In the genomic region with DNA sequence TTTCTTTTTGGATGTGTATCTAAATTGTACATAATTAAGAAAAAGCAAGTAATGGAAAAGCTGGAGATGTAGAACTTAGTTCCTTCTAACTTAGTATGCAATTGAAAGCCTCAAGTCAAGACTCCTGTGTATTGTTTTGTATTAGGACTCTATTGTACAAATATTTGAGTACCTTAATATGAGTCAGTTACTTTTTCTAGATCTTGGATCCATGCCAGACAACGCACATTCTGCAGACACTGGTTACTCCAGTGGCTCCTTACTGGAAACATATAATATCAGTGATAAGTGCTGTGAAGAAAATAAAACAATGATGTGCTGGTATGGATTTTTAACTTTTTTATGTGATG, we compare ENCODE assay signal across 8 cellular contexts. TPM values are rescaled to one million over a fixed set of nuclear protein-coding genes. Genes with fewer than 3 reads are reported as not detected.
DNase-seq lines count a peak whose midpoint lies in the region; ATAC-seq, FAIRE-seq and TF ChIP-seq lines count a peak whose summit lies in the region.

No MANE protein-coding gene starts in this region.

- ATAC-seq in memory B cell (ENCODE audit: low read depth): no peak

- peaks cover 23% of the 10 kb centered on the region for H3K4me1 Mint-ChIP-seq in memory B cell

- peak overlapping the region; percentile 100 for H3K27ac Mint-ChIP-seq in memory B cell

- FAIRE-seq in GM12892 (lab: Jason Lieb, UNC): peak; percentile 64
- FAIRE-seq in bronchial epithelial cell (lab: Jason Lieb, UNC): no peak

- H3K4me3 ChIP-seq in AG04449 (ENCODE audit: low read depth, low read length) (peak overlapping the region; percentile 87), bronchial epithelial cell (ENCODE audit: low read depth, low read length) (peak overlapping the region; percentile 88), uterus (peak overlapping the region; percentile 85 to 86)

- H3K4me3 Mint-ChIP-seq in memory B cell: peak overlapping the region; percentile 98

- CTCF ChIA-PET in AG04449 (lab: Yijun Ruan, JAX): interaction anchor here (1.4 to 3.3 kb wide), 2 partner anchors 61 to 160 kb away, joined by 3 to 27 read pairs; no protein-coding TSS in a partner anchor

- no peaks in the 10 kb centered on the region for H3K9me3 Mint-ChIP-seq in memory B cell

- no peaks in the 10 kb centered on the region for H3K27me3 Mint-ChIP-seq in memory B cell

- H3K27me3 ChIP-seq in bronchial epithelial cell (ENCODE audit: control insufficient read depth, insufficient read depth, low read length): no peaks in the 10 kb centered on the region
- H3K27me3 ChIP-seq in uterus: no peaks in the 10 kb centered on the region

- H3K36me3 Mint-ChIP-seq in memory B cell: peaks cover 10% of the 10 kb centered on the region

- POLR2A ChIA-PET in AG04449 (lab: Yijun Ruan, JAX): interaction anchor here (0.8 to 2.4 kb wide), 2 partner anchors 97 to 125 kb away, joined by 3 to 30 read pairs; no protein-coding TSS in a partner anchor

- H3K27ac ChIP-seq in uterus: peak overlapping the region; percentile 99 to 100

- intact Hi-C loops in uterus (cut with DNase I; ENCODE audit: low total_unique reads): no loop called here

- no peaks in the 10 kb centered on the region for H3K4me1 ChIP-seq in uterus

- TF ChIP-seq POLR2A in GM12892 (IDR thresholded peaks at IDR 0.05; ENCODE audit: low read depth, low read length) (no peak), uterus (IDR thresholded peaks at IDR 0.05) (no peak)

- no peaks in the 10 kb centered on the region for H3K36me3 ChIP-seq in bronchial epithelial cell (ENCODE audit: control insufficient read depth, insufficient read depth, low read length)
- no peaks in the 10 kb centered on the region for H3K36me3 ChIP-seq in uterus

- DNase-seq in AG04449 (ENCODE audit: low read depth, low spot score) (no peak), GM12892 (ENCODE audit: insufficient read length) (no peak), OCI-M1 (lab: John Stamatoyannopoulos, UW) (peak; percentile 78), bronchial epithelial cell (ENCODE audit: low read depth) (peak; percentile 87), memory B cell (ENCODE audit: low spot score in 2 of 2) (no peak), uterus (peak in 1 of 2 donors; percentile 18), GOT3 (lab: John Stamatoyannopoulos, UW) (no peak)
- DNase-seq in stimulated activated naive CD4-positive, alpha-beta T cell treated with Interleukin-2 at 50 U/mL for 16 hours (lab: John Stamatoyannopoulos, UW): no peak

- TF ChIP-seq CTCF in AG04449 (IDR thresholded peaks at IDR 0.05; ENCODE audit: insufficient read depth, low read length, missing control alignments) (no peak), bronchial epithelial cell (IDR thresholded peaks at IDR 0.05; ENCODE audit: insufficient read depth, low read length, severe bottlenecking) (no peak), uterus (IDR thresholded peaks at IDR 0.05) (no peak)

- no peaks in the 10 kb centered on the region for H3K9me3 ChIP-seq in uterus

RNA-seq across cellular contexts. Expression of a gene that starts 1.5 kb away (rescaled TPM):
- polyA plus RNA-seq in GM12892 (2012; ENCODE audit: missing spikeins): 3.5 TPM
- total RNA-seq in bronchial epithelial cell: 5.0 and 13.4 TPM in 2 replicates
- total RNA-seq in uterus: 10 to 100 TPM; 13.1 to 93.5 (median 31.4) TPM

Comparison
In these comparisons a context has a peak if more than half of its experiments do, and no peak if none do; other contexts are left out.
1. DNase-seq: peak in OCI-M1 (single experiment) and bronchial epithelial cell (single experiment); none in AG04449 (single experiment), GM12892 (single experiment), memory B cell (0 of 2), stimulated activated naive CD4-positive, alpha-beta T cell treated with Interleukin-2 at 50 U/mL for 16 hours (single experiment) and GOT3 (single experiment).
2. Peak in every context shown above with its lines, with median percentiles within 50 percentile points of each other: H3K4me3 ChIP-seq.